ENCODE assay signal across 11 cellular contexts in genomic region chr11:74417860-74418508, GRCh38. TPM values are rescaled to one million over a fixed set of nuclear protein-coding genes. Genes with fewer than 3 reads are reported as not detected.
DNase-seq lines count a peak whose midpoint lies in the region; ATAC-seq, FAIRE-seq and TF ChIP-seq lines count a peak whose summit lies in the region.
"Had no signal": no experiment of that assay in that cellular context is flagged by ENCODE, and none has a peak within 500 bp of the region (broad histone marks: within the 10 kb centered on the region; RNA-seq: fewer than 3 reads in every experiment).

No MANE protein-coding gene starts in this region.

- BruUV-seq in K562 (replicated peaks; lab: Mats Ljungman, UMichigan) = no TSS peak

- H3K36me3 ChIP-seq in K562 (ENCODE audit: control insufficient read depth, insufficient read depth, low read length) = no peaks in the 10 kb centered on the region
- no peaks in the 10 kb centered on the region for H3K36me3 ChIP-seq in muscle layer of duodenum (ENCODE audit: control insufficient read depth in 1 of 2, insufficient read depth in 2 of 2, low read length in 2 of 2)
- H3K36me3 ChIP-seq: SJCRH30 had no signal

- no peak for TF ChIP-seq RAD21 in A549 (conservative IDR thresholded peaks at IDR 0.05 in 1 of 2, IDR thresholded peaks at IDR 0.05 in 1 of 2)
- TF ChIP-seq RAD21 in K562 (CRISPR knock-in tag; conservative IDR thresholded peaks at IDR 0.05 in 1 of 2, IDR thresholded peaks at IDR 0.05 in 1 of 2) = no peak

- H3K9me3 ChIP-seq in A549 = no peaks in the 10 kb centered on the region
- H3K9me3 ChIP-seq in K562 (replicated peaks; ENCODE audit: control insufficient read depth, insufficient read depth, low read depth, low read length) = no peaks in the 10 kb centered on the region
- no peaks in the 10 kb centered on the region for H3K9me3 ChIP-seq in muscle layer of duodenum (ENCODE audit: control insufficient read depth in 1 of 2, low read length in 2 of 2)
- H3K9me3 ChIP-seq: SJCRH30 had no signal

- intact Hi-C loops in K562 (cut with micrococcal nuclease) = no loop called here

- POLR2A ChIA-PET in A549 (lab: Yijun Ruan, JAX) (interaction anchor here (0.5 kb wide), 1 partner anchor 32 kb away, joined by 6 read pairs; no protein-coding TSS in a partner anchor), K562 (lab: Yijun Ruan, JAX) (interaction anchor here (0.8 to 1.3 kb wide), 3 partner anchors 10 to 81 kb away, joined by 3 read pairs; no protein-coding TSS in a partner anchor)

- peaks cover 3 to 10% of the 10 kb centered on the region in 2 experiments for H3K27me3 ChIP-seq in K562 (ENCODE audit: control insufficient read depth in 2 of 2, insufficient read depth in 2 of 2, low read length in 2 of 2)
- no peaks in the 10 kb centered on the region for H3K27me3 ChIP-seq in muscle layer of duodenum (ENCODE audit: low read depth, low read length)
- H3K27me3 ChIP-seq: SJCRH30 had no signal

- H3K4me2 ChIP-seq in A549 = peak overlapping the region; percentile 66
- no peak overlapping the region for H3K4me2 ChIP-seq in K562 (ENCODE audit: insufficient read depth, low read length)

- H3K9ac ChIP-seq in K562 (ENCODE audit: insufficient read depth in 1 of 2, low read depth in 2 of 2, low read length in 2 of 2) = no peak overlapping the region

- H3K79me2 ChIP-seq in K562 (ENCODE audit: control insufficient read depth, insufficient read depth, low read length) = no peaks in the 10 kb centered on the region

- TF ChIP-seq POLR2A in A549 (IDR thresholded peaks at IDR 0.05; ENCODE audit: low read length) = no peak
- no peak for TF ChIP-seq POLR2A in K562 (conservative IDR thresholded peaks at IDR 0.05)

- CTCF ChIA-PET in A549 (lab: Yijun Ruan, JAX) = interaction anchor here (1.0 to 1.9 kb wide), 5 partner anchors 14 to 162 kb away, joined by 3 to 4 read pairs (median 4); no protein-coding TSS in a partner anchor
- CTCF ChIA-PET in K562 (lab: Yijun Ruan, JAX; ENCODE audit: low intra/inter-chr PET ratio) = no interaction called here

- H3K9me1 ChIP-seq in K562 (ENCODE audit: control insufficient read depth, insufficient read depth, low read length) = no peaks in the 10 kb centered on the region

- no peaks in the 10 kb centered on the region for H4K20me1 ChIP-seq in K562 (replicated peaks; ENCODE audit: control insufficient read depth, insufficient read depth, low read length)

- FAIRE-seq in A549 (lab: Jason Lieb, UNC) (no peak), K562 (lab: Jason Lieb, UNC) (no peak)

- WGBS in A549 (ENCODE audit: missing lambda C conversion rate) = 73% methylated on average over 4 of the region's 4 CpGs
- 6% methylated on average over 4 of the region's 4 CpGs for WGBS in K562 (ENCODE audit: insufficient coverage, low coverage, missing lambda C conversion rate)

- peak overlapping the region; percentile 72 to 83 for H3K27ac ChIP-seq in A549
- no peak overlapping the region for H3K27ac ChIP-seq in K562 (ENCODE audit: extremely low read depth, low read depth, low read length)
- peak overlapping the region; percentile 61 for H3K27ac ChIP-seq in muscle layer of duodenum (ENCODE audit: low read length)
- H3K27ac ChIP-seq: SJCRH30 had no signal

- in situ Hi-C loops in K562 (cut with MboI) = no loop called here

- H3K4me3 ChIP-seq in A549 = no peak overlapping the region
- no peak overlapping the region for H3K4me3 ChIP-seq in K562
- H3K4me3 ChIP-seq in muscle layer of duodenum (ENCODE audit: low read depth in 1 of 2, low read length in 2 of 2) = no peak overlapping the region
- H3K4me3 ChIP-seq: SJCRH30 had no signal

- H2AFZ ChIP-seq in K562 (ENCODE audit: low read depth, low read length) = no peak overlapping the region

- no peak for TF ChIP-seq EP300 in A549 (IDR thresholded peaks at IDR 0.05)
- no peak for TF ChIP-seq EP300 in K562 (IDR thresholded peaks at IDR 0.05; ENCODE audit: low read length)

- H3K4me1 ChIP-seq in A549 (peaks cover 31% of the 10 kb centered on the region), K562 (replicated peaks in 1 of 2; ENCODE audit: control insufficient read depth in 2 of 2, insufficient read depth in 2 of 2, low read length in 2 of 2) (no peaks in the 10 kb centered on the region), muscle layer of duodenum (ENCODE audit: control insufficient read depth in 1 of 2, insufficient read depth in 2 of 2, low read length in 2 of 2) (peaks cover 0 to 5% of the 10 kb centered on the region in 2 donors)

- DNase-seq in A549 (ENCODE audit: low read depth in 1 of 2, low spot score in 1 of 2) (peak in 1 of 2 experiments; percentile 3), HCEC 1CT (peak; percentile 6), K562 (ENCODE audit: extremely low read depth in 1 of 4, low spot score in 3 of 4) (no peak), DMS153 treated with DMSO at 0.1 percent for 48 hours (lab: John Stamatoyannopoulos, UW; ENCODE audit: unreplicated experiment) (no peak), COR-L47 (lab: John Stamatoyannopoulos, UW) (no peak)
- DNase-seq: GDM1, KBM-7 had no signal

- TF ChIP-seq CTCF in A549 (IDR thresholded peaks at IDR 0.05) = no peak
- no peak for TF ChIP-seq CTCF in K562 (IDR thresholded peaks at IDR 0.05 in 2 of 3, conservative IDR thresholded peaks at IDR 0.05 in 1 of 3; ENCODE audit: insufficient read depth in 2 of 3, low read depth in 1 of 3, low read length in 3 of 3)

- peak; percentile 75 to 81; a peak in 4 of 6 replicates for ATAC-seq in A549
- ATAC-seq in K562 = peak; percentile 57
- no peak for ATAC-seq in GM19455 (IDR thresholded peaks at IDR 0.05; ENCODE audit: unreplicated experiment)
- ATAC-seq in HG02973 (IDR thresholded peaks at IDR 0.05; ENCODE audit: unreplicated experiment) = no peak

TF ChIP-seq in A549, 52 proteins besides CTCF, POLR2A, EP300 and RAD21 (continues in another document):
- TF ChIP-seq KDM5A (IDR thresholded peaks at IDR 0.05) = no peak

RNA-seq across cellular contexts. Expression of gene PGM2L1, which starts 19.8 kb away (rescaled TPM):
- polyA plus RNA-seq in A549 (2011; rRNA removed) (17.6 and 21.8 TPM in 2 replicates), A549 (2017; fragmentation: RNase III; extraction: RNeasy Plus Mini Kit Qiagen cat#74134 plus additional on column Dnase treatment) (15.4 to 24.9 TPM (median 23.5 TPM) in 3 replicates), K562 (2011; rRNA removed) (0.35 and 0.63 TPM in 2 replicates), K562 (2014; fragmentation: Illumina TruSeq; extraction: Trizol) (0.80 and 0.87 TPM in 2 replicates), K562 (2014; fragmentation: Nextera tagmentation; extraction: Ambion mirVana) (under 1 TPM; 0.32 to 0.46 TPM), K562 (2014; rRNA removed) (0.22 and 0.49 TPM in 2 replicates)
- 2.9 and 5.6 TPM in 2 replicates for polyA plus RNA-seq in A549 (2012; cell fraction: cytosol; rRNA removed)
- 3.6 and 7.2 TPM in 2 replicates for polyA plus RNA-seq in A549 (2012; cell fraction: nucleus; rRNA removed)
- 11.4 and 12.2 TPM in 2 replicates for polyA minus RNA-seq in A549 (2011; rRNA and poly(A)+ RNA removed)
- 0.62 and 0.72 TPM in 2 replicates for total RNA-seq in K562 (2011; cell fraction: chromatin; rRNA removed; ENCODE audit: low replicate concordance)
- 1.0 and 2.4 TPM in 2 replicates for total RNA-seq in K562 (2011; cell fraction: nucleolus; rRNA removed)
- total RNA-seq in K562 (2011; cell fraction: nucleoplasm; rRNA removed) = 1.3 and 1.4 TPM in 2 replicates
- total RNA-seq in K562 (2014; rRNA removed) (0.36 and 0.57 TPM in 2 replicates), K562 (2014; rRNA removed; fragmentation: Illumina TruSeq; extraction: Trizol) (0.95 and 1.4 TPM in 2 replicates), K562 (2015; rRNA removed; fragmentation: Illumina TruSeq; extraction: Trizol) (0.53 and 0.76 TPM in 2 replicates), K562 (2021) (0.75 and 0.78 TPM in 2 replicates)
- 0.15 and 0.88 TPM in 2 replicates for polyA plus RNA-seq in K562 (2011; cell fraction: cytosol; rRNA removed)
- polyA plus RNA-seq in K562 (2011; cell fraction: nucleus; rRNA removed) = 0.17 and 0.31 TPM in 2 replicates
- polyA plus RNA-seq in K562 (2012) = 0.53 and 0.62 TPM in 2 replicates
- polyA minus RNA-seq in K562 (2011; rRNA and poly(A)+ RNA removed) = 0.60 and 0.74 TPM in 2 replicates
- polyA minus RNA-seq in K562 (2011; cell fraction: cytosol; rRNA and poly(A)+ RNA removed) = 0.36 and 0.48 TPM in 2 replicates
- polyA minus RNA-seq in K562 (2011; cell fraction: nucleus; rRNA and poly(A)+ RNA removed) = 0.67 TPM in 2 replicates

RNA-seq across cellular contexts. Expression of gene KCNE3, which starts 49.4 kb away (rescaled TPM):
- polyA plus RNA-seq in A549 (2011; rRNA removed) (0.56 and 0.70 TPM in 2 replicates), A549 (2017; fragmentation: RNase III; extraction: RNeasy Plus Mini Kit Qiagen cat#74134 plus additional on column Dnase treatment) (0.20 to 0.34 TPM (median 0.23 TPM) in 3 replicates), K562 (2011; rRNA removed) (2.0 and 2.4 TPM in 2 replicates), K562 (2014; fragmentation: Illumina TruSeq; extraction: Trizol) (7.9 and 8.4 TPM in 2 replicates), K562 (2014; fragmentation: Nextera tagmentation; extraction: Ambion mirVana) (1 to 10 TPM; 1.6 to 2.3 TPM), K562 (2014; rRNA removed) (8.7 and 9.9 TPM in 2 replicates)
- polyA plus RNA-seq in A549 (2012; cell fraction: cytosol; rRNA removed) = 0.03 and 0.05 TPM in 2 replicates
- not detected in 2 replicates for polyA plus RNA-seq in A549 (2012; cell fraction: nucleus; rRNA removed)
- 0.41 and 0.78 TPM in 2 replicates for polyA minus RNA-seq in A549 (2011; rRNA and poly(A)+ RNA removed)
- 2.7 and 3.5 TPM in 2 replicates for total RNA-seq in K562 (2011; cell fraction: chromatin; rRNA removed; ENCODE audit: low replicate concordance)
- 1.7 and 3.3 TPM in 2 replicates for total RNA-seq in K562 (2011; cell fraction: nucleolus; rRNA removed)
- 3.2 and 3.9 TPM in 2 replicates for total RNA-seq in K562 (2011; cell fraction: nucleoplasm; rRNA removed)
- total RNA-seq in K562 (2014; rRNA removed) (6.8 and 7.2 TPM in 2 replicates), K562 (2014; rRNA removed; fragmentation: Illumina TruSeq; extraction: Trizol) (7.0 and 8.0 TPM in 2 replicates), K562 (2015; rRNA removed; fragmentation: Illumina TruSeq; extraction: Trizol) (5.2 and 5.7 TPM in 2 replicates), K562 (2021) (5.9 and 6.2 TPM in 2 replicates)
- polyA plus RNA-seq in K562 (2011; cell fraction: cytosol; rRNA removed) = 1.8 and 3.4 TPM in 2 replicates
- polyA plus RNA-seq in K562 (2011; cell fraction: nucleus; rRNA removed) = 2.1 and 2.6 TPM in 2 replicates
- 6.7 and 11.4 TPM in 2 replicates for polyA plus RNA-seq in K562 (2012)
- polyA minus RNA-seq in K562 (2011; rRNA and poly(A)+ RNA removed) = 1.0 and 2.6 TPM in 2 replicates
- polyA minus RNA-seq in K562 (2011; cell fraction: cytosol; rRNA and poly(A)+ RNA removed) = 1.4 and 1.6 TPM in 2 replicates
- polyA minus RNA-seq in K562 (2011; cell fraction: nucleus; rRNA and poly(A)+ RNA removed) = 0.67 TPM in 2 replicates
- total RNA-seq: SJCRH30 had no signal

Comparison
In these comparisons a context has a peak if more than half of its experiments do, and no peak if none do; other contexts are left out.
1. ATAC-seq: peak in A549 (2 of 2) and K562 (single experiment); none in GM19455 (single experiment) and HG02973 (single experiment).
2. Of the 35 proteins assayed by ChIP-seq in both K562 and A549: peak only in K562: EHMT2; only in A549: none; in both: REST; in neither: 33.